ENCODE assay signal across 11 cellular contexts in the genomic region with DNA sequence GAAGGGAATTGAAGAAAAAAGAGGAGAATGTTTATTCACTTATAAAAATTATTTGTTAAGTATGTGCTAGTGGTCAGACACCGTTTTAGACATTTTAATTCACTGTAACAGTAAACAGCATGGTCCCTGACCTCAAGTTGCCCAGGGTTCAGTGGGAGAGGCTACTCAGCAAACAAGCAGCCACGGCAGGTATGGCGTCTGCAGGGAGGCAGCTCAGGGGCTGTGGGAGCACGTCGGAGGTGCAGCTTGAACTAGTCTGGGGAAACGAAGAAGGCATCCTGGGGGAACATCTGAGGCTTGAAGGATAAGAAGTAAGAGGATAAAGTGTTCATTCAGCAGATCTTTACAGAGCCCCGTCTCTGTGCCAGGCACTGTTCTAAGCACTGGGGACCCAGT.
DNase-seq lines count a peak whose midpoint lies in the region; ATAC-seq lines count a peak whose summit lies in the region.
"Had no signal": no experiment of that assay in that cellular context is flagged by ENCODE, and none has a peak within 500 bp of the region (broad histone marks: within the 10 kb centered on the region; RNA-seq: fewer than 3 reads in every experiment).

No MANE protein-coding gene starts in this region.

- H3K9me3 Mint-ChIP-seq in stimulated activated effector memory CD8-positive, alpha-beta T cell treated with anti-CD3 and anti-CD28 coated beads, Interleukin-12 subunit alpha, Interleukin-12 subunit beta, amount 100 ng/mL, for 72 hours: no peaks in the 10 kb centered on the region

- peaks cover 68% of the 10 kb centered on the region for H3K4me1 Mint-ChIP-seq in stimulated activated effector memory CD8-positive, alpha-beta T cell treated with anti-CD3 and anti-CD28 coated beads, Interleukin-12 subunit alpha, Interleukin-12 subunit beta, amount 100 ng/mL, for 72 hours

- peaks cover 13% of the 10 kb centered on the region for H3K36me3 Mint-ChIP-seq in stimulated activated effector memory CD8-positive, alpha-beta T cell treated with anti-CD3 and anti-CD28 coated beads, Interleukin-12 subunit alpha, Interleukin-12 subunit beta, amount 100 ng/mL, for 72 hours

- peak overlapping the region; percentile 67 for H3K27ac ChIP-seq in angular gyrus (ENCODE audit: low read depth, low read length)

- ATAC-seq in GM18511 (IDR thresholded peaks at IDR 0.05; ENCODE audit: unreplicated experiment): peak; percentile 32
- ATAC-seq in HG02678 (IDR thresholded peaks at IDR 0.05; ENCODE audit: unreplicated experiment): peak; percentile 16
- no peak for ATAC-seq in stimulated activated effector memory CD8-positive, alpha-beta T cell treated with anti-CD3 and anti-CD28 coated beads, Interleukin-12 subunit alpha, Interleukin-12 subunit beta, amount 100 ng/mL, for 72 hours
- no peak for ATAC-seq in GM18502 (IDR thresholded peaks at IDR 0.05; ENCODE audit: poor library complexity, unreplicated experiment)

- DNase-seq in stimulated activated effector memory CD8-positive, alpha-beta T cell treated with anti-CD3 and anti-CD28 coated beads, Interleukin-12 subunit alpha, Interleukin-12 subunit beta, amount 100 ng/mL, for 72 hours (ENCODE audit: low spot score in 2 of 2): no peak
- DNase-seq in GDM1 (lab: John Stamatoyannopoulos, UW) (no peak), SW480 (ENCODE audit: low spot score) (no peak)
- DNase-seq: activated CD8-positive, alpha-beta memory T cell treated with anti-CD3 and anti-CD28 coated beads for 24 hours; GF-D8; hypothalamus; NCI-H1092 treated with DMSO at 0.1 percent for 48 hours had no signal

- H3K27ac Mint-ChIP-seq in stimulated activated effector memory CD8-positive, alpha-beta T cell treated with anti-CD3 and anti-CD28 coated beads, Interleukin-12 subunit alpha, Interleukin-12 subunit beta, amount 100 ng/mL, for 72 hours: peak overlapping the region; percentile 97

- H3K4me3 Mint-ChIP-seq in stimulated activated effector memory CD8-positive, alpha-beta T cell treated with anti-CD3 and anti-CD28 coated beads, Interleukin-12 subunit alpha, Interleukin-12 subunit beta, amount 100 ng/mL, for 72 hours: no peak overlapping the region

Comparison
In these comparisons a context has a peak if more than half of its experiments do, and no peak if none do; other contexts are left out.
1. ATAC-seq: peak in GM18511 (single experiment) and HG02678 (single experiment); none in stimulated activated effector memory CD8-positive, alpha-beta T cell treated with anti-CD3 and anti-CD28 coated beads, Interleukin-12 subunit alpha, Interleukin-12 subunit beta, amount 100 ng/mL, for 72 hours (single experiment) and GM18502 (single experiment).